In the genomic region with DNA sequence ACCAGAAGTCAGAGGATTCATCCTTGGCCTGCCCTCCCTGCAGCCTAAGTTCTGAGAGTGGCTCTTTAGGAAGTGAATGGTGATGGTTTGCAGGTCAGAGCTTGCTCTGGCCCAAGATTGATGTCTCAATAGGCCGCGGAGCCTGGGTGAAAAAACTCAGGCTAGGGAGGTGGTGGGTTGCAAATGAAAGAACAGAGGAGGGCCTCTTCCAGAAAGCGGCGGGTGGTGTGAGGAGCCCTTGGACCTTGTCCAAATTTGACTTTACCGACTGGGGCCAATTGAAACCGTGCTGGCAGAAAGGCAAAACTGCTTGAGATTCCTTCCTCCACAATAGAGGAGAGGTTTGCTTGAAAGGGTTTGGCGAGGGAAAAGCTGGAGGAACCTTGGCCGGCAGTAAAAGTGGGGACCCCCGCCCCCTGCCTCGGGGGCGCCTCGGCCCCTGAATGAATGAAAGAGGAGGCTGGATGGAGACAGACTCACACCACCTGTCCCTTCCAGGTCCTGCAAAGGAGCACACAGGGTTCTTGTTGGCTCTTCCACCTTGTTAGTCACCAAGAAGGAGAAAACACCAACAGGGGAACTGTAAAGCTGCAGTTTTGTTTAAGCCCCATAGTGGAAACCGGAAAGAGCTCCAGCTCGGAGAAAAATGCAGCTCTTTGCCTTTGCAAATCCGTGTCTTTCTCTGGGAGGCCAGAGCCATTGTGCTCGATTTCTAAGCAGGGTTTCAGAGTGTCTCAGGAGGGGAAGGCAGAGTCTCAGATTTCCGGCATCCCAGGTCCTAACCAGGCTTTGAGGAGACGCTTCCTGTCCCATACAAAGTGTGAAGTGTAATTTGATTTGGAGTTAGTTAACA, we compare ENCODE assay signal across 8 cellular contexts.
DNase-seq lines count a peak whose midpoint lies in the region; ATAC-seq and TF ChIP-seq lines count a peak whose summit lies in the region.

No MANE protein-coding gene starts in this region.

- H3K27me3 ChIP-seq in Karpas-422 (ENCODE audit: low read length): no peaks in the 10 kb centered on the region

- peak; percentile 68 for DNase-seq in COR-L47 (lab: John Stamatoyannopoulos, UW)
- peak; percentile 88 for DNase-seq in Karpas-422
- no peak for DNase-seq in T-helper 2 cell treated with Interferon-gamma antibody and Interleukin-4, amounts not matched to agents 5 μg/mL and 100 μg/mL, for 36 hours (ENCODE audit: low spot score)
- no peak for DNase-seq in germinal center (ENCODE audit: low spot score)
- no peak for DNase-seq in HCEC 1CT

- no peaks in the 10 kb centered on the region for H3K9me3 Mint-ChIP-seq in T-helper 2 cell treated with Interferon-gamma antibody and Interleukin-4, amounts not matched to agents 5 μg/mL and 100 μg/mL, for 36 hours
- no peaks in the 10 kb centered on the region for H3K9me3 Mint-ChIP-seq in nephron

- peak overlapping the region; percentile 44 for H3K4me3 Mint-ChIP-seq in T-helper 2 cell treated with Interferon-gamma antibody and Interleukin-4, amounts not matched to agents 5 μg/mL and 100 μg/mL, for 36 hours
- peak overlapping the region; percentile 28 to 49 (median 41) for H3K4me3 Mint-ChIP-seq in nephron

- no peaks in the 10 kb centered on the region; the same call in 1 of the 2 replicates for H3K36me3 ChIP-seq in Karpas-422 (ENCODE audit: insufficient read depth, low read length)

- H3K4me2 ChIP-seq in Karpas-422 (ENCODE audit: low read depth, low read length, poor library complexity, severe bottlenecking): peak overlapping the region; percentile 87

- peaks cover 98% of the 10 kb centered on the region for H3K79me2 ChIP-seq in Karpas-422 (ENCODE audit: low read length)

- peak overlapping the region; percentile 59 for H3K27ac Mint-ChIP-seq in T-helper 2 cell treated with Interferon-gamma antibody and Interleukin-4, amounts not matched to agents 5 μg/mL and 100 μg/mL, for 36 hours
- H3K27ac Mint-ChIP-seq in nephron: peak overlapping the region; percentile 98 to 99 (median 99)

- no peaks in the 10 kb centered on the region for H3K9me3 ChIP-seq in Karpas-422 (ENCODE audit: low read length)

- H3K9ac ChIP-seq in Karpas-422 (ENCODE audit: low read length): peak overlapping the region; percentile 75

- no peaks in the 10 kb centered on the region for H3K9me2 ChIP-seq in Karpas-422 (replicated peaks; ENCODE audit: insufficient read depth, low read length)

- H3K4me1 Mint-ChIP-seq in T-helper 2 cell treated with Interferon-gamma antibody and Interleukin-4, amounts not matched to agents 5 μg/mL and 100 μg/mL, for 36 hours (ENCODE audit: low read depth): peaks cover 83% of the 10 kb centered on the region
- peaks cover 89% of the 10 kb centered on the region for H3K4me1 Mint-ChIP-seq in nephron

- H3K27ac ChIP-seq in Karpas-422 (ENCODE audit: low read length): peak overlapping the region; percentile 98

- no peaks in the 10 kb centered on the region for H3K27me3 Mint-ChIP-seq in T-helper 2 cell treated with Interferon-gamma antibody and Interleukin-4, amounts not matched to agents 5 μg/mL and 100 μg/mL, for 36 hours (ENCODE audit: low read depth)
- no peaks in the 10 kb centered on the region for H3K27me3 Mint-ChIP-seq in nephron (ENCODE audit: low read depth)

- H2AFZ ChIP-seq in Karpas-422 (ENCODE audit: low read length): no peak overlapping the region

- peak overlapping the region; percentile 62 for H3K4me3 ChIP-seq in Karpas-422 (ENCODE audit: low read length)

- no peak for TF ChIP-seq CTCF in nephron (IDR thresholded peaks at IDR 0.05; ENCODE audit: unreplicated experiment in 3 of 3)

- peaks cover 85% of the 10 kb centered on the region for H3K4me1 ChIP-seq in Karpas-422 (ENCODE audit: low read length)

- ATAC-seq in esophagus mucosa: peak; percentile 23
- no peak for ATAC-seq in HG02798 (IDR thresholded peaks at IDR 0.05; ENCODE audit: poor library complexity, unreplicated experiment)

- peaks cover 62% of the 10 kb centered on the region for H3K36me3 Mint-ChIP-seq in T-helper 2 cell treated with Interferon-gamma antibody and Interleukin-4, amounts not matched to agents 5 μg/mL and 100 μg/mL, for 36 hours (ENCODE audit: low read depth)
- peaks cover 24% of the 10 kb centered on the region for H3K36me3 Mint-ChIP-seq in nephron (ENCODE audit: low read depth)

- peaks cover 4% of the 10 kb centered on the region; the same call in 1 of the 2 replicates for H4K20me1 ChIP-seq in Karpas-422 (ENCODE audit: insufficient read depth, low read depth, low read length)

Comparison
In these comparisons a context has a peak if more than half of its experiments do, and no peak if none do; other contexts are left out.
1. DNase-seq: peak in COR-L47 (single experiment) and Karpas-422 (single experiment); none in T-helper 2 cell treated with Interferon-gamma antibody and Interleukin-4, amounts not matched to agents 5 μg/mL and 100 μg/mL, for 36 hours (single experiment), germinal center (single experiment) and HCEC 1CT (single experiment).